In the genomic region with DNA sequence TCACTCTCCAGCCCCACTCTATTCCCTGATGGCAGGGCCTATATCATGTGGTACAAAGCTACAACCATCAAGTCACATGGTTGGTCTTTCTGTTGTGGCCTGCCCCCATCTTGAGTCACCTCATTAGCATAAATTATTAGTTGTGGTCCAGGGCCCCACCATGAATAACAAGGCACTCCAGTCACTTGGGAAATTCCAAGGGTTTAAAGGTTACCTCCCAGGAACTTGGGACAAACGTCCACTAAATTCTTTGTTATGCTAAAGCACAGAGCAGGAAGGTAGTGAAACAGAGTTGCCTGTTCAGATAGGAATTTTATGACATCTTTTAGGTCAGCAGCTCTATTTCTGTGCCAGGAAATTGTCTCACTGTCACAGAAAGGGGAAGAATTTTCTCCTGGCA, we compare ENCODE assay signal across 21 cellular contexts.
DNase-seq lines count a peak whose midpoint lies in the region; ATAC-seq and TF ChIP-seq lines count a peak whose summit lies in the region.
"Had no signal": no experiment of that assay in that cellular context is flagged by ENCODE, and none has a peak within 500 bp of the region (broad histone marks: within the 10 kb centered on the region; RNA-seq: fewer than 3 reads in every experiment).

No MANE protein-coding gene starts in this region.

- POLR2A ChIA-PET in T-cell (lab: Charles Lee): no interaction called here

- H3K9me3 ChIP-seq in BLaER1 treated with 17β-estradiol and CSF1 and Interleukin-3, amounts not matched to agents 10 nM and 100 nM (replicated peaks in 1 of 11): peaks cover 11 to 19% (median 15%) of the 10 kb centered on the region in 11 experiments; a peak in 21 of 22 replicates
- peaks cover 40% of the 10 kb centered on the region for H3K9me3 ChIP-seq in NT2/D1 (ENCODE audit: insufficient read depth, low read length)
- H3K9me3 ChIP-seq: neutrophil had no signal

- H3K27me3 Mint-ChIP-seq in nephron progenitor cell (ENCODE audit: low read depth, poor library complexity): no peaks in the 10 kb centered on the region
- peaks cover 1 to 8% of the 10 kb centered on the region in 2 donors for H3K27me3 Mint-ChIP-seq in T-cell
- H3K27me3 Mint-ChIP-seq: activated CD4-positive, alpha-beta memory T cell treated with anti-CD3 and anti-CD28 coated beads for 36 hours; activated T-helper 17 cell treated with anti-CD3 and anti-CD28 coated beads, Interleukin-2, amount 50 U/mL, for 72 hours had no signal

- H3K4me3 Mint-ChIP-seq in nephron progenitor cell: no peak overlapping the region
- H3K4me3 Mint-ChIP-seq in T-cell: no peak overlapping the region
- H3K4me3 Mint-ChIP-seq: activated CD4-positive, alpha-beta memory T cell treated with anti-CD3 and anti-CD28 coated beads for 36 hours; activated T-helper 17 cell treated with anti-CD3 and anti-CD28 coated beads, Interleukin-2, amount 50 U/mL, for 72 hours had no signal

- H3K36me3 ChIP-seq in BLaER1 treated with 17β-estradiol and CSF1 and Interleukin-3, amounts not matched to agents 10 nM and 100 nM: no peaks in the 10 kb centered on the region
- H3K36me3 ChIP-seq in NT2/D1 (ENCODE audit: insufficient read depth, insufficient read length, low read length): no peaks in the 10 kb centered on the region
- no peaks in the 10 kb centered on the region for H3K36me3 ChIP-seq in brain microvascular endothelial cell (replicated peaks)
- H3K36me3 ChIP-seq: neutrophil had no signal

- TF ChIP-seq CTCF in brain microvascular endothelial cell (IDR thresholded peaks at IDR 0.05; ENCODE audit: low read depth, low read length, missing control alignments) (no peak), nephron progenitor cell (IDR thresholded peaks at IDR 0.05) (no peak)

- H3K27me3 ChIP-seq in BLaER1 treated with 17β-estradiol and CSF1 and Interleukin-3, amounts not matched to agents 10 nM and 100 nM: no peaks in the 10 kb centered on the region
- no peaks in the 10 kb centered on the region for H3K27me3 ChIP-seq in NT2/D1 (ENCODE audit: insufficient read depth, insufficient read length)
- no peaks in the 10 kb centered on the region for H3K27me3 ChIP-seq in brain microvascular endothelial cell (replicated peaks)
- H3K27me3 ChIP-seq: neutrophil had no signal

- ATAC-seq in GM21447 (IDR thresholded peaks at IDR 0.05; ENCODE audit: unreplicated experiment) (no peak), T-cell (replicated peaks in 1 of 4) (no peak), HG02884 (IDR thresholded peaks at IDR 0.05; ENCODE audit: unreplicated experiment) (no peak)
- ATAC-seq: activated naive CD4-positive, alpha-beta T cell treated with anti-CD3 and anti-CD28 coated beads, Interleukin-2, amount 50 U/mL, for 72 hours; activated T-helper 17 cell treated with anti-CD3 and anti-CD28 coated beads, Interleukin-2, amount 50 U/mL, for 72 hours had no signal

- peak overlapping the region in 9 of 11 experiments; percentile 35 to 76 (median 53); a peak in 12 of 22 replicates for H3K27ac ChIP-seq in BLaER1 treated with 17β-estradiol and CSF1 and Interleukin-3, amounts not matched to agents 10 nM and 100 nM
- H3K27ac ChIP-seq in brain microvascular endothelial cell: no peak overlapping the region
- H3K27ac ChIP-seq: epithelial cell of prostate, neutrophil had no signal

- H4K20me1 ChIP-seq in BLaER1 treated with 17β-estradiol and CSF1 and Interleukin-3, amounts not matched to agents 10 nM and 100 nM: no peaks in the 10 kb centered on the region

- CTCF ChIA-PET in T-cell (lab: Charles Lee): interaction anchor here in 1 of 2 donors (0.7 kb wide), 1 partner anchor 465 kb away, joined by 4 read pairs; no protein-coding TSS in a partner anchor

- H3K36me3 Mint-ChIP-seq in nephron progenitor cell (ENCODE audit: low read depth) (no peaks in the 10 kb centered on the region), T-cell (no peaks in the 10 kb centered on the region)
- H3K36me3 Mint-ChIP-seq: activated CD4-positive, alpha-beta memory T cell treated with anti-CD3 and anti-CD28 coated beads for 36 hours; activated naive CD4-positive, alpha-beta T cell treated with anti-CD3 and anti-CD28 coated beads, Interleukin-2, amount 50 U/mL, for 72 hours had no signal

- H3K27ac Mint-ChIP-seq in nephron progenitor cell: peak overlapping the region; percentile 55
- H3K27ac Mint-ChIP-seq in T-cell: no peak overlapping the region
- H3K27ac Mint-ChIP-seq: activated CD4-positive, alpha-beta memory T cell treated with anti-CD3 and anti-CD28 coated beads for 36 hours; activated naive CD4-positive, alpha-beta T cell treated with anti-CD3 and anti-CD28 coated beads, Interleukin-2, amount 50 U/mL, for 72 hours; activated T-helper 17 cell treated with anti-CD3 and anti-CD28 coated beads, Interleukin-2, amount 50 U/mL, for 72 hours had no signal

- H3K4me1 ChIP-seq in BLaER1 treated with 17β-estradiol and CSF1 and Interleukin-3, amounts not matched to agents 10 nM and 100 nM: peaks cover 30 to 43% (median 37%) of the 10 kb centered on the region in 10 experiments
- peaks cover 3% of the 10 kb centered on the region for H3K4me1 ChIP-seq in NT2/D1 (ENCODE audit: insufficient read depth, insufficient read length)

- H3K4me1 Mint-ChIP-seq in nephron progenitor cell (peaks cover 15% of the 10 kb centered on the region), T-cell (no peaks in the 10 kb centered on the region)
- H3K4me1 Mint-ChIP-seq: activated T-helper 17 cell treated with anti-CD3 and anti-CD28 coated beads, Interleukin-2, amount 50 U/mL, for 72 hours had no signal

- H3K9me3 Mint-ChIP-seq in nephron progenitor cell (peaks cover 10% of the 10 kb centered on the region), T-cell (no peaks in the 10 kb centered on the region)
- H3K9me3 Mint-ChIP-seq: activated T-helper 17 cell treated with anti-CD3 and anti-CD28 coated beads, Interleukin-2, amount 50 U/mL, for 72 hours had no signal

- H3K4me3 ChIP-seq in BLaER1 treated with 17β-estradiol and CSF1 and Interleukin-3, amounts not matched to agents 10 nM and 100 nM: peak overlapping the region in 1 of 10 experiments; percentile 31; a peak in 1 of 20 replicates
- no peak overlapping the region for H3K4me3 ChIP-seq in NT2/D1 (ENCODE audit: insufficient read length, low read depth)
- no peak overlapping the region for H3K4me3 ChIP-seq in brain microvascular endothelial cell (ENCODE audit: low read depth, low read length)

- H3K9ac ChIP-seq in BLaER1 treated with 17β-estradiol and CSF1 and Interleukin-3, amounts not matched to agents 10 nM and 100 nM: peak overlapping the region in 3 of 11 experiments; percentile 57 to 62 (median 61); a peak in 4 of 22 replicates
- no peak overlapping the region for H3K9ac ChIP-seq in NT2/D1 (ENCODE audit: insufficient read length, low read depth)

- H3K4me2 ChIP-seq in BLaER1 treated with 17β-estradiol and CSF1 and Interleukin-3, amounts not matched to agents 10 nM and 100 nM: peak overlapping the region; percentile 70 to 87 (median 75)

- in situ Hi-C loops in brain microvascular endothelial cell (cut with HindIII; ENCODE audit: low pct_ligation_motif_present, low sequenced_read_pairs): no loop called here

- DNase-seq in NT2/D1 (ENCODE audit: low read depth, low spot score): peak; percentile 36
- DNase-seq in brain microvascular endothelial cell: peak; percentile 9
- DNase-seq in nephron progenitor cell: no peak
- no peak for DNase-seq in T-cell
- no peak for DNase-seq in HK-2 (ENCODE audit: unreplicated experiment)
- DNase-seq: activated CD4-positive, alpha-beta memory T cell treated with anti-CD3 and anti-CD28 coated beads for 36 hours; activated CD8-positive, alpha-beta memory T cell treated with anti-CD3 and anti-CD28 coated beads, Interleukin-2, amount 50 U/mL, for 48 hours; anterior cingulate cortex; DMS79 treated with DMSO at 0.1 percent for 48 hours; NCI-H1417; NCI-H2081 treated with DMSO at 0.1 percent for 48 hours; NCI-H774; stimulated activated CD4-positive, alpha-beta T cell treated with anti-CD3 and anti-CD28 coated beads, Interleukin-1b, Interleukin-23, amount 100 ng/mL, for 48 hours; trophoblast cell had no signal

Comparison
In these comparisons a context has a peak if more than half of its experiments do, and no peak if none do; other contexts are left out.
1. DNase-seq: peak in NT2/D1 (single experiment) and brain microvascular endothelial cell (single experiment); none in nephron progenitor cell (single experiment), T-cell (0 of 34) and HK-2 (single experiment).